In the genomic region with DNA sequence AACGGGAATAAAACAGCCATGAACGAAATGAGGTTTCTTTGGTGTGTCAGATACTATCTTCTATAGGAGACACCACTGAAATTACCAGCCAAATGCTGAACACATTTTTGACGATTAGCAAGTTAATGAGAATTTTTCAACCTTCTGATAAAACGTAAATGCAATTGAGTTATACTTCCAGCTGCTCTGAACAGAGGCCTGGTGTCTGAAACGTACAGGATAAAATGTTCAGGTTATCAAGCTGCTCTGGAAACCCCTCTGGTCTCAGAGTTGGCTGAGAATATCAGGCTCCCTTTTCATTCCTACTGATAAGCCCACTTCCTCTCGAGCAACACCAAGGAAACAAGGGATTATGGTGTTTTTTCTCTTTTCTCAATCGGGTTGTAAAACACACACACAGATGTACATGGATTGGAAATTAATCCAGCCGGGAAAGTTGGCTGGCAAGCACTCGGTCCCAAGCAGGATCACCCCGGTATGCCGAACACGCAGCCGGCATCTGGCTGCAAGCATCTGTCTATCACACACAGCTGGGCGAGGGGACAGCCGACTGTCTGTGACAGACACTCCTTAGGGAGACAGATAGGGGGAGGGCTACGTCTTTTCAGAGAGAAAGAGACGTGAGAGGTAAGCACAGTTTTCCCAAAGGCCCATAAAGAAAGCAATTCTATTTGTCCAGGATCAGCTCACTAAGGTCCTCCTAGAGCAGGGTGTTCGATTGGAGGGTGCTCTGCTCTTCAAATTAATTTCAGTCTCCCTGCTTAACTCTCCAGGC, we compare ENCODE assay signal across 14 cellular contexts.
DNase-seq lines count a peak whose midpoint lies in the region; ATAC-seq, FAIRE-seq and TF ChIP-seq lines count a peak whose summit lies in the region.
"Had no signal": no experiment of that assay in that cellular context is flagged by ENCODE, and none has a peak within 500 bp of the region (broad histone marks: within the 10 kb centered on the region; RNA-seq: fewer than 3 reads in every experiment).

No MANE protein-coding gene starts in this region.

- no peak overlapping the region for H3K27ac ChIP-seq in Karpas-422 (ENCODE audit: low read length)
- no peak overlapping the region for H3K27ac ChIP-seq in GM12878 (ENCODE audit: control insufficient read depth, insufficient read depth)
- no peak overlapping the region for H3K27ac ChIP-seq in smooth muscle cell (ENCODE audit: low read depth)
- H3K27ac ChIP-seq: testis had no signal

- no TSS peak for BruUV-seq in GM12878 (replicated peaks; lab: Mats Ljungman, UMichigan)

- no peak overlapping the region for H2AFZ ChIP-seq in Karpas-422 (ENCODE audit: low read length)
- H2AFZ ChIP-seq in GM12878 (ENCODE audit: control insufficient read depth, low read depth, low read length): no peak overlapping the region
- H2AFZ ChIP-seq in smooth muscle cell (ENCODE audit: low read depth): peak overlapping the region; percentile 65

- FAIRE-seq in GM12878 (lab: Jason Lieb, UNC): no peak
- FAIRE-seq: TTC549 had no signal

- RAD21 ChIA-PET in GM12878 (lab: Charles Lee; ENCODE audit: unreplicated experiment): no interaction called here

- H3K27me3 ChIP-seq in Karpas-422 (ENCODE audit: low read length): no peaks in the 10 kb centered on the region; the same call in 1 of the 2 replicates
- H3K27me3 ChIP-seq in GM12878 (replicated peaks in 1 of 2; ENCODE audit: control insufficient read depth in 2 of 2, insufficient read depth in 2 of 2, low read length in 1 of 2): no peaks in the 10 kb centered on the region; a peak in 1 of 4 replicates
- H3K27me3 ChIP-seq in smooth muscle cell (ENCODE audit: low read depth): no peaks in the 10 kb centered on the region
- H3K27me3 ChIP-seq: heart left ventricle, testis had no signal

- H3K4me2 ChIP-seq in Karpas-422 (ENCODE audit: low read depth, low read length, poor library complexity, severe bottlenecking) (peak overlapping the region; percentile 54), GM12878 (ENCODE audit: control insufficient read depth, insufficient read depth) (no peak overlapping the region), smooth muscle cell (peak overlapping the region; percentile 79)

- H3K36me3 ChIP-seq in Karpas-422 (ENCODE audit: insufficient read depth, low read length) (no peaks in the 10 kb centered on the region), GM12878 (ENCODE audit: control insufficient read depth in 2 of 2, insufficient read depth in 2 of 2, low read length in 1 of 2) (no peaks in the 10 kb centered on the region), smooth muscle cell (ENCODE audit: low read depth) (no peaks in the 10 kb centered on the region)
- H3K36me3 ChIP-seq: heart left ventricle had no signal

- no peaks in the 10 kb centered on the region for H3K9me2 ChIP-seq in Karpas-422 (replicated peaks; ENCODE audit: insufficient read depth, low read length)

- H3K79me2 ChIP-seq in Karpas-422 (ENCODE audit: low read length) (no peaks in the 10 kb centered on the region), GM12878 (ENCODE audit: control insufficient read depth, insufficient read depth, low read length) (no peaks in the 10 kb centered on the region), smooth muscle cell (ENCODE audit: low read depth) (no peaks in the 10 kb centered on the region)

- TF ChIP-seq EP300 in GM12878 (IDR thresholded peaks at IDR 0.05; ENCODE audit: borderline replicate concordance in 1 of 2, control insufficient read depth in 1 of 2, low read depth in 2 of 2, low read length in 2 of 2): no peak

- peak overlapping the region; percentile 15; the same call in 1 of the 2 replicates for H3K4me3 ChIP-seq in Karpas-422 (ENCODE audit: low read length)
- no peak overlapping the region for H3K4me3 ChIP-seq in GM12878
- H3K4me3 ChIP-seq in smooth muscle cell: peak overlapping the region; percentile 29
- H3K4me3 ChIP-seq: testis had no signal

- TF ChIP-seq RAD21 in GM12878 (IDR thresholded peaks at IDR 0.05; ENCODE audit: insufficient read depth, low read depth, low read length): no peak

- TF ChIP-seq CTCF in GM12878 (IDR thresholded peaks at IDR 0.05 in 2 of 3, conservative IDR thresholded peaks at IDR 0.05 in 1 of 3; ENCODE audit: control insufficient read depth in 2 of 3, extremely low read depth in 1 of 3, insufficient read depth in 1 of 3, low read depth in 3 of 3, low read length in 3 of 3) (no peak), smooth muscle cell (IDR thresholded peaks at IDR 0.05; ENCODE audit: borderline replicate concordance, insufficient read depth, poor library complexity, severe bottlenecking) (no peak)

- H3K9me3 ChIP-seq in Karpas-422 (ENCODE audit: low read length) (no peaks in the 10 kb centered on the region), GM12878 (replicated peaks; ENCODE audit: control insufficient read depth, insufficient read depth, low read length) (no peaks in the 10 kb centered on the region), smooth muscle cell (replicated peaks; ENCODE audit: low read depth) (no peaks in the 10 kb centered on the region)
- H3K9me3 ChIP-seq: heart left ventricle, testis had no signal

- no peaks in the 10 kb centered on the region; the same call in 1 of the 2 replicates for H4K20me1 ChIP-seq in Karpas-422 (ENCODE audit: insufficient read depth, low read depth, low read length)
- H4K20me1 ChIP-seq in GM12878 (ENCODE audit: control insufficient read depth, insufficient read depth): no peaks in the 10 kb centered on the region
- no peaks in the 10 kb centered on the region for H4K20me1 ChIP-seq in smooth muscle cell (ENCODE audit: low read depth)

- no peak for TF ChIP-seq POLR2A in GM12878 (IDR thresholded peaks at IDR 0.05; ENCODE audit: low read depth, low read length)

- POLR2A ChIA-PET in GM12878 (lab: Charles Lee): no interaction called here

- H3F3A ChIP-seq in smooth muscle cell (ENCODE audit: low read depth): peaks cover 9% of the 10 kb centered on the region

- H3K4me1 ChIP-seq in Karpas-422 (ENCODE audit: low read length): peaks cover 34% of the 10 kb centered on the region
- no peaks in the 10 kb centered on the region for H3K4me1 ChIP-seq in GM12878 (ENCODE audit: control insufficient read depth, insufficient read depth, low read length)
- H3K4me1 ChIP-seq in smooth muscle cell (ENCODE audit: low read depth): peaks cover 10% of the 10 kb centered on the region

- H3K9ac ChIP-seq in Karpas-422 (ENCODE audit: low read length): peak overlapping the region; percentile 16; the same call in 1 of the 2 replicates
- no peak overlapping the region for H3K9ac ChIP-seq in GM12878 (ENCODE audit: control insufficient read depth, insufficient read depth, low read length)
- H3K9ac ChIP-seq in smooth muscle cell (ENCODE audit: low read depth): no peak overlapping the region

- 47% methylated on average over 18 of the region's 18 CpGs for WGBS in GM12878 (ENCODE audit: insufficient coverage, insufficient replicate concordance, low lambda C conversion rate, missing lambda C conversion rate)
- 28% methylated on average over 18 of the region's 18 CpGs for WGBS in smooth muscle cell (ENCODE audit: low lambda C conversion rate)

- CTCF ChIA-PET in GM12878 (lab: Yijun Ruan, JAX): interaction anchor here (1.8 kb wide), 2 partner anchors 72 to 389 kb away, joined by 4 to 5 read pairs; no protein-coding TSS in a partner anchor

- DNase-seq in Karpas-422: no peak
- DNase-seq in GM12878 (ENCODE audit: low read depth, low spot score): no peak
- peak; percentile 58 for DNase-seq in iPS-NIHi11 (ENCODE audit: low spot score)
- no peak for DNase-seq in smooth muscle cell (lab: John Stamatoyannopoulos, UW; ENCODE audit: unreplicated experiment)
- no peak for DNase-seq in activated naive CD4-positive, alpha-beta T cell treated with Interleukin-2 at 50 U/mL for 16 hours
- no peak for DNase-seq in HuH-7.5 (ENCODE audit: low spot score)
- DNase-seq: naive B cell, NCI-H2227 treated with DMSO at 0.1 percent for 48 hours had no signal

- SMC1A ChIA-PET in GM12878 (lab: Charles Lee; ENCODE audit: uncharacterized antibody, unreplicated experiment): interaction anchor here (2.9 kb wide), 1 partner anchor 73 kb away, joined by 7 read pairs; no protein-coding TSS in a partner anchor

- intact Hi-C loops in GM12878 (cut with micrococcal nuclease; ENCODE audit: unreplicated experiment): loop anchor here (1.0 to 5.0 kb wide), 2 partner anchors 73 to 135 kb away; no protein-coding TSS in a partner anchor

- peak; percentile 33 for ATAC-seq in GM12878
- ATAC-seq in HG03342 (IDR thresholded peaks at IDR 0.05; ENCODE audit: unreplicated experiment): no peak
- ATAC-seq in GM21390 (IDR thresholded peaks at IDR 0.05; ENCODE audit: unreplicated experiment): no peak
- ATAC-seq: effector memory CD8-positive, alpha-beta T cell had no signal

- in situ Hi-C loops in GM12878 (cut with MboI): no loop called here

TF ChIP-seq in GM12878, 131 proteins besides CTCF, POLR2A, EP300 and RAD21 (continues in another document):
- no peak for TF ChIP-seq RB1 (IDR thresholded peaks at IDR 0.05; ENCODE audit: borderline replicate concordance)
- TF ChIP-seq, protein P1, sequence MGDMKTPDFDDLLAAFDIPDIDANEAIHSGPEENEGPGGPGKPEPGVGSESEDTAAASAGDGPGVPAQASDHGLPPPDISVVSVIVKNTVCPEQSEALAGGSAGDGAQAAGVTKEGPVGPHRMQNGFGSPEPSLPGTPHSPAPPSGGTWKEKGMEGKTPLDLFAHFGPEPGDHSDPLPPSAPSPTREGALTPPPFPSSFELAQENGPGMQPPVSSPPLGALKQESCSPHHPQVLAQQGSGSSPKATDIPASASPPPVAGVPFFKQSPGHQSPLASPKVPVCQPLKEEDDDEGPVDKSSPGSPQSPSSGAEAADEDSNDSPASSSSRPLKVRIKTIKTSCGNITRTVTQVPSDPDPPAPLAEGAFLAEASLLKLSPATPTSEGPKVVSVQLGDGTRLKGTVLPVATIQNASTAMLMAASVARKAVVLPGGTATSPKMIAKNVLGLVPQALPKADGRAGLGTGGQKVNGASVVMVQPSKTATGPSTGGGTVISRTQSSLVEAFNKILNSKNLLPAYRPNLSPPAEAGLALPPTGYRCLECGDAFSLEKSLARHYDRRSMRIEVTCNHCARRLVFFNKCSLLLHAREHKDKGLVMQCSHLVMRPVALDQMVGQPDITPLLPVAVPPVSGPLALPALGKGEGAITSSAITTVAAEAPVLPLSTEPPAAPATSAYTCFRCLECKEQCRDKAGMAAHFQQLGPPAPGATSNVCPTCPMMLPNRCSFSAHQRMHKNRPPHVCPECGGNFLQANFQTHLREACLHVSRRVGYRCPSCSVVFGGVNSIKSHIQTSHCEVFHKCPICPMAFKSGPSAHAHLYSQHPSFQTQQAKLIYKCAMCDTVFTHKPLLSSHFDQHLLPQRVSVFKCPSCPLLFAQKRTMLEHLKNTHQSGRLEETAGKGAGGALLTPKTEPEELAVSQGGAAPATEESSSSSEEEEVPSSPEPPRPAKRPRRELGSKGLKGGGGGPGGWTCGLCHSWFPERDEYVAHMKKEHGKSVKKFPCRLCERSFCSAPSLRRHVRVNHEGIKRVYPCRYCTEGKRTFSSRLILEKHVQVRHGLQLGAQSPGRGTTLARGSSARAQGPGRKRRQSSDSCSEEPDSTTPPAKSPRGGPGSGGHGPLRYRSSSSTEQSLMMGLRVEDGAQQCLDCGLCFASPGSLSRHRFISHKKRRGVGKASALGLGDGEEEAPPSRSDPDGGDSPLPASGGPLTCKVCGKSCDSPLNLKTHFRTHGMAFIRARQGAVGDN (IDR thresholded peaks at IDR 0.05): no peak
- TF ChIP-seq EZH2 (IDR thresholded peaks at IDR 0.05; ENCODE audit: borderline replicate concordance, control insufficient read depth, low read depth, low read length): no peak
- TF ChIP-seq DPF2 (IDR thresholded peaks at IDR 0.05): no peak
